ENCODE assay signal across 19 cellular contexts in genomic region chr3:8625991-8626390, GRCh38. TPM values are rescaled to one million over a fixed set of nuclear protein-coding genes. Genes with fewer than 3 reads are reported as not detected.
DNase-seq lines count a peak whose midpoint lies in the region; ATAC-seq, FAIRE-seq and TF ChIP-seq lines count a peak whose summit lies in the region.
"Had no signal": no experiment of that assay in that cellular context is flagged by ENCODE, and none has a peak within 500 bp of the region (broad histone marks: within the 10 kb centered on the region; RNA-seq: fewer than 3 reads in every experiment).

No MANE protein-coding gene starts in this region.

- H3K14ac ChIP-seq in IMR-90 (replicated peaks; ENCODE audit: low read depth, low read length) = 0 out of 2 replicates have a peak overlapping the region, but pooled peaks have one; percentile 1

- TF ChIP-seq CTCF in IMR-90 (conservative IDR thresholded peaks at IDR 0.05; ENCODE audit: low read depth, low read length) (no peak), astrocyte (IDR thresholded peaks at IDR 0.05; ENCODE audit: insufficient read depth, low read depth, low read length) (no peak), neural progenitor cell (IDR thresholded peaks at IDR 0.05) (no peak)
- no peak for TF ChIP-seq CTCF in CD4-positive, alpha-beta T cell (IDR thresholded peaks at IDR 0.05)

- no peak for FAIRE-seq in astrocyte (lab: Jason Lieb, UNC)

- ATAC-seq in IMR-90 (ENCODE audit: low read depth) = no peak; the same call in 1 of the 2 replicates
- no peak for ATAC-seq in CD4-positive, alpha-beta T cell (ENCODE audit: poor library complexity)
- ATAC-seq: activated T-helper 17 cell treated with anti-CD3 and anti-CD28 coated beads, Interleukin-2, amount 50 U/mL, for 72 hours had no signal

- H3K36me3 ChIP-seq in IMR-90 (ENCODE audit: control insufficient read depth, insufficient read depth, low read length) = no peaks in the 10 kb centered on the region
- no peaks in the 10 kb centered on the region for H3K36me3 ChIP-seq in astrocyte (ENCODE audit: insufficient read depth, low read length)
- H3K36me3 ChIP-seq in neural progenitor cell = no peaks in the 10 kb centered on the region

- peak overlapping the region; percentile 24; the same call in 1 of the 2 replicates for H3K4ac ChIP-seq in IMR-90 (ENCODE audit: low read depth, low read length)

- H2AFZ ChIP-seq in IMR-90 (replicated peaks; ENCODE audit: low read length, poor library complexity) (peak overlapping the region; percentile 52), astrocyte (ENCODE audit: low read depth, low read length) (no peak overlapping the region), neural progenitor cell (replicated peaks) (peak overlapping the region; percentile 64)

- H3K4me1 ChIP-seq in IMR-90 (ENCODE audit: control insufficient read depth, insufficient read depth, low read length) (peaks cover 28% of the 10 kb centered on the region), astrocyte (ENCODE audit: insufficient read depth, low read length) (peaks cover 25% of the 10 kb centered on the region), neural progenitor cell (peaks cover 12% of the 10 kb centered on the region)

- H3K79me2 ChIP-seq in astrocyte (ENCODE audit: insufficient read depth, low read length) (no peaks in the 10 kb centered on the region), neural progenitor cell (ENCODE audit: low read depth) (no peaks in the 10 kb centered on the region)

- no peak overlapping the region for H3K27ac Mint-ChIP-seq in astrocyte (ENCODE audit: unreplicated experiment)
- H3K27ac Mint-ChIP-seq in neural progenitor cell = peak overlapping the region; percentile 37
- no peak overlapping the region for H3K27ac Mint-ChIP-seq in CD4-positive, alpha-beta T cell
- H3K27ac Mint-ChIP-seq: activated T-helper 17 cell treated with anti-CD3 and anti-CD28 coated beads, Interleukin-2, amount 50 U/mL, for 72 hours; nephron progenitor cell had no signal

- no peaks in the 10 kb centered on the region for H3K9me3 Mint-ChIP-seq in astrocyte (ENCODE audit: unreplicated experiment)
- no peaks in the 10 kb centered on the region for H3K9me3 Mint-ChIP-seq in neural progenitor cell
- H3K9me3 Mint-ChIP-seq in CD4-positive, alpha-beta T cell = no peaks in the 10 kb centered on the region
- H3K9me3 Mint-ChIP-seq: activated T-helper 17 cell treated with anti-CD3 and anti-CD28 coated beads, Interleukin-2, amount 50 U/mL, for 72 hours; nephron progenitor cell had no signal

- peak; percentile 33 for DNase-seq in Daoy (ENCODE audit: low read depth)
- DNase-seq in IMR-90 = peak; percentile 54
- peak; percentile 60 for DNase-seq in astrocyte (ENCODE audit: low read depth)
- no peak for DNase-seq in neural progenitor cell (ENCODE audit: low spot score)
- no peak for DNase-seq in NCI-H748 treated with DMSO at 0.1 percent for 48 hours (lab: John Stamatoyannopoulos, UW)
- DNase-seq in CD4-positive, alpha-beta T cell = no peak
- no peak for DNase-seq in HT-29 (ENCODE audit: low spot score)
- no peak for DNase-seq in NCI-H526 treated with DMSO at 0.1 percent for 48 hours (lab: John Stamatoyannopoulos, UW)
- DNase-seq: activated CD8-positive, alpha-beta memory T cell treated with anti-CD3 and anti-CD28 coated beads for 24 hours; anterior cingulate cortex; GF-D8; glutamatergic neuron; NCI-H1092; NCI-H2107; nephron progenitor cell had no signal

- H3K27ac ChIP-seq in IMR-90 (ENCODE audit: insufficient read depth, low read length) (no peak overlapping the region), astrocyte (ENCODE audit: low read depth, low read length) (no peak overlapping the region), neural progenitor cell (no peak overlapping the region)
- no peak overlapping the region for H3K27ac ChIP-seq in CD4-positive, alpha-beta T cell (ENCODE audit: low read depth, low read length)
- H3K27ac ChIP-seq: coronary artery had no signal

- H3K4me3 ChIP-seq in IMR-90 (ENCODE audit: insufficient read depth, low read depth, low read length) (no peak overlapping the region), astrocyte (ENCODE audit: insufficient read depth, low read depth, low read length) (no peak overlapping the region), neural progenitor cell (no peak overlapping the region)
- H3K4me3 ChIP-seq: coronary artery had no signal

- H4K20me1 ChIP-seq in IMR-90 (ENCODE audit: insufficient read depth, low read length) = no peaks in the 10 kb centered on the region
- no peaks in the 10 kb centered on the region for H4K20me1 ChIP-seq in astrocyte (ENCODE audit: insufficient read depth, low read length)
- H4K20me1 ChIP-seq in neural progenitor cell (ENCODE audit: low read depth) = no peaks in the 10 kb centered on the region

- H3K36me3 Mint-ChIP-seq in astrocyte (ENCODE audit: low read depth, unreplicated experiment) (no peaks in the 10 kb centered on the region), neural progenitor cell (peaks cover 2% of the 10 kb centered on the region)
- no peaks in the 10 kb centered on the region for H3K36me3 Mint-ChIP-seq in CD4-positive, alpha-beta T cell (ENCODE audit: low read depth)

- CTCF ChIA-PET in IMR-90 (lab: Yijun Ruan, JAX) = no interaction called here
- CTCF ChIA-PET in CD4-positive, alpha-beta T cell (lab: Charles Lee) = no interaction called here

- peaks cover 17% of the 10 kb centered on the region for H3K9me1 ChIP-seq in IMR-90 (ENCODE audit: insufficient read depth, low read length)

- no peak for TF ChIP-seq POLR2A in IMR-90 (IDR thresholded peaks at IDR 0.05; ENCODE audit: low read depth, low read length)

- H3K9ac ChIP-seq in IMR-90 (ENCODE audit: low read depth, low read length) (no peak overlapping the region), astrocyte (ENCODE audit: low read length) (no peak overlapping the region), neural progenitor cell (no peak overlapping the region)

- peaks cover 5% of the 10 kb centered on the region for H3K27me3 Mint-ChIP-seq in astrocyte (ENCODE audit: low read depth, unreplicated experiment)
- peaks cover 7% of the 10 kb centered on the region for H3K27me3 Mint-ChIP-seq in neural progenitor cell (ENCODE audit: insufficient read depth, low read depth)
- peaks cover 17% of the 10 kb centered on the region for H3K27me3 Mint-ChIP-seq in CD4-positive, alpha-beta T cell

- WGBS in IMR-90 (ENCODE audit: extremely low coverage in 2 of 2, insufficient read length in 1 of 2), 2 experiments = 71% methylated on average over 1 of the region's 3 CpGs; no CpG with 5 or more reads in 1 of the 2 experiments

- H3F3A ChIP-seq in neural progenitor cell (ENCODE audit: low read depth) = no peaks in the 10 kb centered on the region

- peak overlapping the region; percentile 67; the same call in 1 of the 2 replicates for H2AK5ac ChIP-seq in IMR-90 (ENCODE audit: low read depth, low read length)

- no peak overlapping the region for H2AK9ac ChIP-seq in IMR-90 (replicated peaks; ENCODE audit: low read depth, low read length, poor library complexity)

- 0 out of 3 replicates have a peak overlapping the region, but pooled peaks have one; percentile 60 for H2BK15ac ChIP-seq in IMR-90 (ENCODE audit: low read depth, low read length)

- H4K91ac ChIP-seq in IMR-90 (ENCODE audit: insufficient read depth, low read depth, low read length) = peak overlapping the region; percentile 78

- H4K5ac ChIP-seq in IMR-90 (ENCODE audit: low read depth, low read length) = no peak overlapping the region

- in situ Hi-C loops in IMR-90 (cut with MboI; ENCODE audit: low sequenced_read_pairs) = no loop called here

- H2BK120ac ChIP-seq in IMR-90 (ENCODE audit: low read depth, low read length) = peak overlapping the region; percentile 57

- H3K4me1 Mint-ChIP-seq in astrocyte (ENCODE audit: low read depth, unreplicated experiment) = peaks cover 37% of the 10 kb centered on the region
- peaks cover 16% of the 10 kb centered on the region for H3K4me1 Mint-ChIP-seq in neural progenitor cell
- H3K4me1 Mint-ChIP-seq in CD4-positive, alpha-beta T cell (ENCODE audit: low read depth) = peaks cover 6% of the 10 kb centered on the region

- peak overlapping the region; percentile 25; the same call in 1 of the 2 replicates for H3K18ac ChIP-seq in IMR-90 (ENCODE audit: low read depth, low read length)

- H3K4me2 ChIP-seq in IMR-90 (ENCODE audit: low read depth, low read length) = no peak overlapping the region
- no peak overlapping the region for H3K4me2 ChIP-seq in astrocyte (ENCODE audit: low read length)
- H3K4me2 ChIP-seq in neural progenitor cell = no peak overlapping the region

- dilution Hi-C loops in IMR-90 (cut with HindIII; ENCODE audit: low sequenced_read_pairs, unreplicated experiment) = no loop called here

- no peak overlapping the region for H3K56ac ChIP-seq in IMR-90 (ENCODE audit: extremely low read depth, insufficient read depth, low read length)

- no TSS peak for BruUV-seq in IMR-90 (replicated peaks; lab: Mats Ljungman, UMichigan)

- no peak overlapping the region; the same call in 1 of the 2 replicates for H3K23ac ChIP-seq in IMR-90 (ENCODE audit: low read depth, low read length)

- TF ChIP-seq RAD21 in IMR-90 (IDR thresholded peaks at IDR 0.05; ENCODE audit: low read length) = no peak; the same call in 1 of the 2 replicates

- no peaks in the 10 kb centered on the region for H3K79me1 ChIP-seq in IMR-90 (ENCODE audit: low read depth in 1 of 2, low read length in 2 of 2)

- no peak overlapping the region for H4K8ac ChIP-seq in IMR-90 (ENCODE audit: low read depth in 2 of 2, low read length in 2 of 2)

- no peak overlapping the region for H3K4me3 Mint-ChIP-seq in astrocyte (ENCODE audit: unreplicated experiment)
- H3K4me3 Mint-ChIP-seq in neural progenitor cell = no peak overlapping the region
- H3K4me3 Mint-ChIP-seq in CD4-positive, alpha-beta T cell = no peak overlapping the region
- H3K4me3 Mint-ChIP-seq: activated T-helper 17 cell treated with anti-CD3 and anti-CD28 coated beads, Interleukin-2, amount 50 U/mL, for 72 hours; nephron progenitor cell had no signal

- H2BK20ac ChIP-seq in IMR-90 (ENCODE audit: low read depth, low read length) = no peak overlapping the region

- H3K27me3 ChIP-seq in IMR-90 (ENCODE audit: control insufficient read depth, insufficient read depth, low read length) (no peaks in the 10 kb centered on the region; the same call in 1 of the 2 replicates), astrocyte (ENCODE audit: insufficient read depth, low read length) (no peaks in the 10 kb centered on the region), neural progenitor cell (no peaks in the 10 kb centered on the region)
- no peaks in the 10 kb centered on the region for H3K27me3 ChIP-seq in CD4-positive, alpha-beta T cell (ENCODE audit: control insufficient read depth, insufficient read depth, low read length)

- POLR2A ChIA-PET in IMR-90 (lab: Charles Lee; ENCODE audit: unreplicated experiment) = no interaction called here
- POLR2A ChIA-PET in CD4-positive, alpha-beta T cell (lab: Charles Lee) = no interaction called here

- intact Hi-C loops in IMR-90 (cut with micrococcal nuclease) = no loop called here
- intact Hi-C loops in CD4-positive, alpha-beta T cell (cut with DNase I, micrococcal nuclease) = loop anchor here in 1 of 2 experiments (10.0 kb wide), 2 partner anchors 181 to 301 kb away; no protein-coding TSS in a partner anchor

- no peak overlapping the region for H2BK5ac ChIP-seq in IMR-90 (ENCODE audit: low read depth, low read length, poor library complexity, severe bottlenecking)

- H3K9me3 ChIP-seq in IMR-90 (ENCODE audit: control insufficient read depth, insufficient read depth, low read length) = no peaks in the 10 kb centered on the region
- H3K9me3 ChIP-seq in astrocyte (ENCODE audit: insufficient read depth, low read depth, low read length) = no peaks in the 10 kb centered on the region
- H3K9me3 ChIP-seq in neural progenitor cell (ENCODE audit: low read depth) = no peaks in the 10 kb centered on the region
- no peaks in the 10 kb centered on the region for H3K9me3 ChIP-seq in CD4-positive, alpha-beta T cell (ENCODE audit: control insufficient read depth, low read length)

RNA-seq across cellular contexts. Expression of gene SSUH2, which starts 18.6 kb away (rescaled TPM):
- total RNA-seq in Daoy (2014; rRNA removed; shearing (Covaris generic)) = 0.27 and 0.40 TPM in 2 replicates
- total RNA-seq in IMR-90 (2012; rRNA removed) = under 0.01 TPM in 1 of 2 replicates, not detected in the other
- polyA plus RNA-seq in IMR-90 (2012; rRNA removed) = 0.10 TPM in 2 replicates
- not detected in 2 replicates for polyA plus RNA-seq in IMR-90 (2012; cell fraction: cytosol; rRNA removed)
- polyA plus RNA-seq in IMR-90 (2012; cell fraction: nucleus; rRNA removed; ENCODE audit: low replicate concordance) = 0.32 and 0.66 TPM in 2 replicates
- total RNA-seq in astrocyte = not detected in 2 replicates
- 0.22 and 0.37 TPM in 2 replicates for total RNA-seq in neural progenitor cell (ENCODE audit: low replicate concordance)
- total RNA-seq in CD4-positive, alpha-beta T cell = not detected
- 0.08 and 0.10 TPM in 2 replicates for total RNA-seq in HT-29 (2014; rRNA removed; shearing (Covaris generic))
- total RNA-seq: epithelial cell of proximal tubule, lung microvascular endothelial cell had no signal

Comparison
In these comparisons a context has a peak if more than half of its experiments do, and no peak if none do; other contexts are left out.
1. DNase-seq: peak in Daoy (single experiment), IMR-90 (single experiment) and astrocyte (single experiment); none in neural progenitor cell (single experiment), NCI-H748 treated with DMSO at 0.1 percent for 48 hours (single experiment), CD4-positive, alpha-beta T cell (0 of 10), HT-29 (single experiment) and NCI-H526 treated with DMSO at 0.1 percent for 48 hours (single experiment).